ENCODE assay signal across 36 cellular contexts in the genomic region with DNA sequence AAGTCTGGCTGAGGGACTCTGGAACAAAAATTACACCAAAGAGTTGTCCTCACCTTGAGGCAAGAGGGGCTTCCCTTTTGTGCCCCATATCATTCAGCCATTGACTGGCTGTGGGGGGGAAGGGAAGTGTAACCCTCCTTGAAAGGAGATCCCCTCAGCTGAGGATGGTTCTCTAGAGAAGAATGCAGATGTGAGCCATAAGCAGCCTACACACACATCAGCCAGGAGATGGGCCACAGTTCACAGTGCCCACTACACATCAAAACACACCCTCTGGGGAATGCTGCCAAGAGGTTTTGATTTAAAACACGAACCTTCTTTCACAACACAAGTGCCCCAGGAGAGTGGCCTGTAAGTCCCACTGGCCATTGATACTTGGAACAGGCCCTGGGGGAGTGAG.
"Had no signal": no experiment of that assay in that cellular context is flagged by ENCODE, and none has a peak within 500 bp of the region (broad histone marks: within the 10 kb centered on the region; RNA-seq: fewer than 3 reads in every experiment).

No MANE protein-coding gene starts in this region.

- H3K4me3 Mint-ChIP-seq: activated B cell treated with CpG ODN at 0.5 μM for 24 hours; activated CD8-positive, alpha-beta T cell treated with anti-CD3 and anti-CD28 coated beads for 36 hours; activated T-cell treated with anti-CD3 and anti-CD28 coated beads, Interleukin-2, amount 50 U/mL, for 72 hours; activated T-helper 17 cell treated with anti-CD3 and anti-CD28 coated beads, Interleukin-2, amount 50 U/mL, for 72 hours; T-helper 1 cell treated with Interleukin-12 subunit alpha and Interleukin-12 subunit beta and Interleukin-4 antibody, amounts not matched to agents 30 μg/mL and 1 μg/mL, for 36 hours; T-helper 2 cell treated with Interferon-gamma antibody and Interleukin-4, amounts not matched to agents 5 μg/mL and 100 μg/mL, for 36 hours had no signal

- ATAC-seq: activated CD8-positive, alpha-beta T cell treated with anti-CD3 and anti-CD28 coated beads for 36 hours; activated T-cell treated with anti-CD3 and anti-CD28 coated beads, Interleukin-2, amount 50 U/mL, for 72 hours; activated T-helper 17 cell treated with anti-CD3 and anti-CD28 coated beads, Interleukin-2, amount 50 U/mL, for 72 hours; body of pancreas; Panc1 had no signal

- H3K9me3 Mint-ChIP-seq: activated T-cell treated with anti-CD3 and anti-CD28 coated beads, Interleukin-2, amount 50 U/mL, for 72 hours; activated T-helper 17 cell treated with anti-CD3 and anti-CD28 coated beads, Interleukin-2, amount 50 U/mL, for 72 hours; T-helper 1 cell treated with Interleukin-12 subunit alpha and Interleukin-12 subunit beta and Interleukin-4 antibody, amounts not matched to agents 30 μg/mL and 1 μg/mL, for 36 hours; T-helper 2 cell treated with Interferon-gamma antibody and Interleukin-4, amounts not matched to agents 5 μg/mL and 100 μg/mL, for 36 hours had no signal

- H3K4me1 Mint-ChIP-seq: activated B cell treated with CpG ODN at 0.5 μM for 24 hours; activated T-helper 17 cell treated with anti-CD3 and anti-CD28 coated beads, Interleukin-2, amount 50 U/mL, for 72 hours had no signal

- H3K9ac ChIP-seq: SK-N-SH had no signal

- H3K27me3 ChIP-seq: adrenal gland, body of pancreas, breast epithelium, MG63, SJSA1 had no signal

- FAIRE-seq: astrocyte, TTC549 had no signal

- H3K36me3 ChIP-seq: breast epithelium, MG63, SJSA1 had no signal

- H3K9me3 ChIP-seq: adrenal gland, body of pancreas, breast epithelium, MG63, SJSA1, SK-N-SH had no signal

- DNase-seq: activated B cell treated with CpG ODN at 0.5 μM for 24 hours; activated CD4-positive, alpha-beta T cell treated with anti-CD3 and anti-CD28 coated beads for 48 hours; activated CD4-positive, alpha-beta T cell treated with anti-CD3 and anti-CD28 coated beads, Interleukin-2, amount 50 U/mL, for 4 hours; activated CD4-positive, CD25-positive, alpha-beta regulatory T cell treated with anti-CD3 and anti-CD28 coated beads, Interleukin-2, amount 50 U/mL, for 72 hours; activated CD8-positive, alpha-beta T cell treated with anti-CD3 and anti-CD28 coated beads for 36 hours; activated effector memory CD4-positive, alpha-beta T cell treated with anti-CD3 and anti-CD28 coated beads, Interleukin-2, amount 50 U/mL, for 16 hours; activated naive CD4-positive, alpha-beta T cell; activated naive CD4-positive, alpha-beta T cell treated with anti-CD3 and anti-CD28 coated beads, Interleukin-2, amount 50 U/mL, for 16 hours; activated T-cell treated with anti-CD3 and anti-CD28 coated beads, Interleukin-2, amount 50 U/mL, for 1 hour; activated T-cell treated with anti-CD3 and anti-CD28 coated beads, Interleukin-2, amount 50 U/mL, for 72 hours; adrenal gland; body of pancreas; caudate nucleus; cerebellar nuclear complex; Kasumi-1; MG63; NCI-H1048; NCI-H1105 treated with DMSO at 0.1 percent for 48 hours; NCI-H1436; NCI-H1694; NCI-H1930; NCI-H2081 treated with DMSO at 0.1 percent for 48 hours; NCI-H226; NCI-H446 treated with DMSO at 0.1 percent for 48 hours; NCI-H524; NCI-H69; SHP77; SK-N-SH had no signal

- H3K27ac Mint-ChIP-seq: activated B cell treated with CpG ODN at 0.5 μM for 24 hours; activated CD8-positive, alpha-beta T cell treated with anti-CD3 and anti-CD28 coated beads for 36 hours; activated T-cell treated with anti-CD3 and anti-CD28 coated beads, Interleukin-2, amount 50 U/mL, for 72 hours; activated T-helper 17 cell treated with anti-CD3 and anti-CD28 coated beads, Interleukin-2, amount 50 U/mL, for 72 hours; T-helper 1 cell treated with Interleukin-12 subunit alpha and Interleukin-12 subunit beta and Interleukin-4 antibody, amounts not matched to agents 30 μg/mL and 1 μg/mL, for 36 hours; T-helper 2 cell treated with Interferon-gamma antibody and Interleukin-4, amounts not matched to agents 5 μg/mL and 100 μg/mL, for 36 hours had no signal

- H3K4me1 ChIP-seq: body of pancreas, breast epithelium, SJSA1 had no signal

- H3K4me2 ChIP-seq: SK-N-SH had no signal

- H3K27ac ChIP-seq: body of pancreas, breast epithelium, SJSA1 had no signal

- H3K4me3 ChIP-seq: adrenal gland, body of pancreas, breast epithelium, MG63, SJSA1 had no signal
